ENCODE assay signal across 1 cellular context in the genomic region with DNA sequence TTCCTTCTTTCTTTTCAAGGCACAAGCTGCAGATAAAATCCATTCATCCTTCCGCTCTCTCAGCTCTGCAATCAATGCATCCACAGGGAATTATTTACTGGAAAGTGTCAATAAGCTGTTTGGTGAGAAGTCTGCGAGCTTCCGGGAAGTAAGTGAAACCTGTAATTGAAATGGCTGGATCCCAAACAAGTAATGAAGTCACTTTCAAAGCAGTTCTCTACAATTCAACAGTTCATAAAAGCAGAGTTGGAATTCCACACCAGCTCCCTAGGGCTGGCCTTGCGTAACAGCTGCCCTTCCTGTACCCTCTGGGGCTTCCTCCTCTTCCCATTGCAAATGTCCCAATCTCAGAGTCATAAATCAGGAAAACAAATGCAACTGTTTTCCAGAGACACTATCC.
TF ChIP-seq lines count a peak whose summit lies in the region.

No MANE protein-coding gene starts in this region.

TF ChIP-seq in H1, 55 proteins besides CTCF, POLR2A, EP300 and RAD21 (continued from another document):
- TF ChIP-seq POU5F1 (IDR thresholded peaks at IDR 0.05; ENCODE audit: low read depth, low read length) (no peak), CEBPB (IDR thresholded peaks at IDR 0.05; ENCODE audit: low read depth, low read length) (peak; percentile 76), MAFK (IDR thresholded peaks at IDR 0.05; ENCODE audit: low read depth, low read length) (no peak), BCL11A (IDR thresholded peaks at IDR 0.05; ENCODE audit: low read depth in 2 of 2, low read length in 2 of 2) (no peak), CHD2 (IDR thresholded peaks at IDR 0.05; ENCODE audit: low read length) (no peak)
